Comparison of ENCODE assay signal across 26 cellular contexts in genomic region chr3:195768414-195768813, GRCh38. TPM values are rescaled to one million over a fixed set of nuclear protein-coding genes. Genes with fewer than 3 reads are reported as not detected.
"Had no signal": no experiment of that assay in that cellular context is flagged by ENCODE, and none has a peak within 500 bp of the region (broad histone marks: within the 10 kb centered on the region; RNA-seq: fewer than 3 reads in every experiment).

No MANE protein-coding gene starts in this region.

- H3K4me1 ChIP-seq: SJCRH30 had no signal

- H3K9me3 Mint-ChIP-seq: activated naive CD4-positive, alpha-beta T cell treated with anti-CD3 and anti-CD28 coated beads, Interleukin-2, amount 50 U/mL, for 72 hours; activated T-cell treated with anti-CD3 and anti-CD28 coated beads, Interleukin-2, amount 50 U/mL, for 24 hours; activated T-helper 1 cell treated with anti-CD3 and anti-CD28 coated beads, Interleukin-12 subunit alpha, Interleukin-12 subunit beta, Interleukin-2, Interleukin-4 antibody, amounts not matched to agents 30 ng/mL and 10 ng/mL and 1 ng/mL, durations not matched to agents 14 hours and 24 hours and 36 hours had no signal

- H3K36me3 Mint-ChIP-seq: activated CD8-positive, alpha-beta memory T cell treated with anti-CD3 and anti-CD28 coated beads, Interleukin-2, amount 10 ng/mL, durations not matched to agents 7 days and 5 days; activated naive CD4-positive, alpha-beta T cell treated with anti-CD3 and anti-CD28 coated beads, Interleukin-2, amount 50 U/mL, for 72 hours had no signal

- H3K4me3 Mint-ChIP-seq: activated CD8-positive, alpha-beta memory T cell treated with anti-CD3 and anti-CD28 coated beads, Interleukin-2, amount 10 ng/mL, durations not matched to agents 7 days and 5 days; activated T-cell treated with anti-CD3 and anti-CD28 coated beads, Interleukin-2, amount 50 U/mL, for 24 hours; activated T-helper 1 cell treated with anti-CD3 and anti-CD28 coated beads, Interleukin-12 subunit alpha, Interleukin-12 subunit beta, Interleukin-2, Interleukin-4 antibody, amounts not matched to agents 30 ng/mL and 10 ng/mL and 1 ng/mL, durations not matched to agents 14 hours and 24 hours and 36 hours had no signal

- ATAC-seq: activated CD8-positive, alpha-beta memory T cell treated with anti-CD3 and anti-CD28 coated beads, Interleukin-2, amount 10 ng/mL, durations not matched to agents 7 days and 5 days had no signal

- H3K4me3 ChIP-seq: SJCRH30 had no signal

- H3K9me3 ChIP-seq: SJCRH30, SK-N-SH had no signal

- H3K27ac ChIP-seq: brain microvascular endothelial cell, KMS-11, SJCRH30, VCaP had no signal

- H3K27me3 Mint-ChIP-seq: activated CD8-positive, alpha-beta memory T cell treated with anti-CD3 and anti-CD28 coated beads, Interleukin-2, amount 10 ng/mL, durations not matched to agents 7 days and 5 days had no signal

- H3K36me3 ChIP-seq: brain microvascular endothelial cell, SJCRH30 had no signal

- DNase-seq: activated CD4-positive, CD25-positive, alpha-beta regulatory T cell; activated CD8-positive, alpha-beta memory T cell treated with anti-CD3 and anti-CD28 coated beads, Interleukin-2, amount 10 ng/mL, durations not matched to agents 7 days and 5 days; activated effector memory CD4-positive, alpha-beta T cell treated with Interleukin-2 at 50 U/mL for 16 hours; activated naive CD4-positive, alpha-beta T cell; activated T-cell treated with anti-CD3 and anti-CD28 coated beads, Interleukin-2, amount 50 U/mL, for 24 hours; brain microvascular endothelial cell; central memory CD4-positive, alpha-beta T cell; NCI-H1092 treated with DMSO at 0.1 percent for 48 hours; NCI-H1417 treated with DMSO at 0.1 percent for 48 hours; NCI-H1694; NCI-H2029 treated with DMSO at 0.1 percent for 48 hours; NCI-H345; NCI-H510A; NCI-H526 treated with DMSO at 0.1 percent for 48 hours; NCI-H82; Right ventricle myocardium superior; SJCRH30; T-helper 1 cell had no signal

- H3K27me3 ChIP-seq: brain microvascular endothelial cell, SJCRH30 had no signal

- H3K4me1 Mint-ChIP-seq: activated CD8-positive, alpha-beta memory T cell treated with anti-CD3 and anti-CD28 coated beads, Interleukin-2, amount 10 ng/mL, durations not matched to agents 7 days and 5 days had no signal

- H3K27ac Mint-ChIP-seq: activated CD8-positive, alpha-beta memory T cell treated with anti-CD3 and anti-CD28 coated beads, Interleukin-2, amount 10 ng/mL, durations not matched to agents 7 days and 5 days; activated naive CD4-positive, alpha-beta T cell treated with anti-CD3 and anti-CD28 coated beads, Interleukin-2, amount 50 U/mL, for 72 hours; activated T-cell treated with anti-CD3 and anti-CD28 coated beads, Interleukin-2, amount 50 U/mL, for 24 hours; activated T-helper 1 cell treated with anti-CD3 and anti-CD28 coated beads, Interleukin-12 subunit alpha, Interleukin-12 subunit beta, Interleukin-2, Interleukin-4 antibody, amounts not matched to agents 30 ng/mL and 10 ng/mL and 1 ng/mL, durations not matched to agents 14 hours and 24 hours and 36 hours had no signal

RNA-seq across cellular contexts. Expression of gene MUC4, which starts 43.3 kb away (rescaled TPM):
- total RNA-seq: chondrocyte, MCF 10A, Right ventricle myocardium superior, RPMI7951 had no signal

RNA-seq across cellular contexts. Expression of gene MUC20, which starts 47.6 kb away (rescaled TPM):
- total RNA-seq: RPMI7951, SJCRH30 had no signal
